ENCODE assay signal across 21 cellular contexts in the genomic region with DNA sequence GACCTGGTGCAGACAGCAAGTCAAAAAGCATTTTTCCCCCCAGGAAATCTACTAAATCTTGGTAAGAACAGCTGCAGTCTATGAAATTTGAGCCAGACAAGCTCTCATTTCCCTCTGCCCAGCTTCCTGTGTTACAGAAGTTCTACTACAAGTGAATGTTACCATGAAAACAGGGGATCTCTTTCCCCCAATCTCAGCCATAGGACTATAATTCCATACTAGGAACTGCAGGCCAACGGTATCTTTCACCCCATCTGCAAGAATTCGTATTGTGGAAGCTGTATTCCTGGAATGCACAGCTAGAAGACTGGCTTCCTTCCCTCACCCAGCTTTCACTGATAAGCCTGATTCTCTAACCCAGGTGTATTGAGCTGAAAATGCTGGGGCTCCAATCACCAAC.
DNase-seq lines count a peak whose midpoint lies in the region; ATAC-seq and TF ChIP-seq lines count a peak whose summit lies in the region.
"Had no signal": no experiment of that assay in that cellular context is flagged by ENCODE, and none has a peak within 500 bp of the region (broad histone marks: within the 10 kb centered on the region; RNA-seq: fewer than 3 reads in every experiment).

No MANE protein-coding gene starts in this region.

- H4K5ac ChIP-seq in mesendoderm (ENCODE audit: low read length), result no peak overlapping the region

- no peak for TF ChIP-seq CTCF in WTC11 (IDR thresholded peaks at IDR 0.05)
- no peak for TF ChIP-seq CTCF in CD4-positive, alpha-beta T cell (IDR thresholded peaks at IDR 0.05)

- no peak overlapping the region for H3K4me2 ChIP-seq in mesendoderm (ENCODE audit: low read length)

- no peak overlapping the region for H2AK5ac ChIP-seq in mesendoderm (ENCODE audit: low read length)

- no peak overlapping the region for H2BK120ac ChIP-seq in mesendoderm (ENCODE audit: low read depth, low read length)

- intact Hi-C loops in CD4-positive, alpha-beta T cell (cut with DNase I, micrococcal nuclease), result no loop called here

- no peak overlapping the region for H2BK15ac ChIP-seq in mesendoderm (replicated peaks; ENCODE audit: low read depth)

- no peaks in the 10 kb centered on the region for H3K27me3 Mint-ChIP-seq in WTC11 (ENCODE audit: low read depth)
- H3K27me3 Mint-ChIP-seq in CD4-positive, alpha-beta T cell, result no peaks in the 10 kb centered on the region
- H3K27me3 Mint-ChIP-seq: activated naive CD8-positive, alpha-beta T cell treated with anti-CD3 and anti-CD28 coated beads, Interleukin-2, amount 50 U/mL, for 24 hours; activated T-cell treated with anti-CD3 and anti-CD28 coated beads, Interleukin-2, amount 50 U/mL, for 24 hours; naive B cell had no signal

- H3K27ac ChIP-seq in mesendoderm (ENCODE audit: low read depth, low read length), result peak overlapping the region; percentile 60
- H3K27ac ChIP-seq in CD4-positive, alpha-beta T cell (ENCODE audit: low read depth, low read length), result no peak overlapping the region
- H3K27ac ChIP-seq: thoracic aorta had no signal

- ATAC-seq in WTC11 (peak; percentile 74), GM21723 (IDR thresholded peaks at IDR 0.05; ENCODE audit: unreplicated experiment) (no peak), HG02642 (IDR thresholded peaks at IDR 0.05; ENCODE audit: poor library complexity, unreplicated experiment) (no peak)
- no peak for ATAC-seq in CD4-positive, alpha-beta T cell (ENCODE audit: poor library complexity)
- ATAC-seq: activated naive CD8-positive, alpha-beta T cell treated with anti-CD3 and anti-CD28 coated beads, Interleukin-2, amount 50 U/mL, for 24 hours; left colon had no signal

- no peaks in the 10 kb centered on the region for H3K79me2 ChIP-seq in mesendoderm (ENCODE audit: control insufficient read depth, insufficient read depth, low read length)

- CTCF ChIA-PET in WTC11 (lab: Charles Lee), result interaction anchor here (0.9 kb wide), 1 partner anchor 40 kb away, joined by 4 read pairs; no protein-coding TSS in a partner anchor
- CTCF ChIA-PET in CD4-positive, alpha-beta T cell (lab: Charles Lee), result no interaction called here

- no peak overlapping the region for H3K23ac ChIP-seq in mesendoderm (ENCODE audit: low read length)

- peaks cover 3% of the 10 kb centered on the region for H3K4me1 ChIP-seq in mesendoderm (ENCODE audit: control insufficient read depth, low read depth, low read length)

- no peak overlapping the region for H3K4me3 Mint-ChIP-seq in WTC11
- no peak overlapping the region for H3K4me3 Mint-ChIP-seq in CD4-positive, alpha-beta T cell
- H3K4me3 Mint-ChIP-seq: activated naive CD8-positive, alpha-beta T cell treated with anti-CD3 and anti-CD28 coated beads, Interleukin-2, amount 50 U/mL, for 24 hours; activated T-cell treated with anti-CD3 and anti-CD28 coated beads, Interleukin-2, amount 50 U/mL, for 24 hours; naive B cell; T-helper 2 cell treated with Interferon-gamma antibody and Interleukin-4, amounts not matched to agents 5 μg/mL and 100 μg/mL, for 36 hours had no signal

- H3K9ac ChIP-seq in mesendoderm (ENCODE audit: low read length), result no peak overlapping the region

- H4K8ac ChIP-seq in mesendoderm (ENCODE audit: low read depth, low read length), result no peak overlapping the region

- no peak overlapping the region for H3K27ac Mint-ChIP-seq in WTC11
- no peak overlapping the region for H3K27ac Mint-ChIP-seq in CD4-positive, alpha-beta T cell
- H3K27ac Mint-ChIP-seq: activated naive CD8-positive, alpha-beta T cell treated with anti-CD3 and anti-CD28 coated beads, Interleukin-2, amount 50 U/mL, for 24 hours; activated T-cell treated with anti-CD3 and anti-CD28 coated beads, Interleukin-2, amount 50 U/mL, for 24 hours; naive B cell; T-helper 2 cell treated with Interferon-gamma antibody and Interleukin-4, amounts not matched to agents 5 μg/mL and 100 μg/mL, for 36 hours had no signal

- H2BK5ac ChIP-seq in mesendoderm (ENCODE audit: low read length), result no peak overlapping the region

- no peak overlapping the region for H3K4ac ChIP-seq in mesendoderm (ENCODE audit: low read depth, low read length)

- peak; percentile 58 for DNase-seq in HCEC 1CT
- DNase-seq in NCI-H2081 treated with DMSO at 0.1 percent for 48 hours (lab: John Stamatoyannopoulos, UW), result peak; percentile 69
- DNase-seq in WTC11 (ENCODE audit: low spot score), result no peak
- DNase-seq in mesendoderm, result peak; percentile 67
- DNase-seq in CD4-positive, alpha-beta T cell, result no peak
- DNase-seq in medulla oblongata (ENCODE audit: extremely low spot score), result no peak
- DNase-seq: activated CD4-positive, alpha-beta T cell treated with anti-CD3 and anti-CD28 coated beads for 4 hours; activated naive CD8-positive, alpha-beta T cell treated with anti-CD3 and anti-CD28 coated beads, Interleukin-2, amount 50 U/mL, for 24 hours; activated T-cell treated with anti-CD3 and anti-CD28 coated beads, Interleukin-2, amount 50 U/mL, for 24 hours; BE2C; DMS153; erythroblast; head of caudate nucleus; left colon; naive B cell; NCI-H345; stimulated activated CD4-positive, alpha-beta T cell treated with anti-CD3 and anti-CD28 coated beads, Interleukin-1b, Interleukin-23, amount 100 ng/mL, for 48 hours had no signal

- no peaks in the 10 kb centered on the region for H3K9me3 ChIP-seq in CD4-positive, alpha-beta T cell (ENCODE audit: control insufficient read depth, low read length)
- H3K9me3 ChIP-seq: BE2C, thoracic aorta had no signal

- no peak overlapping the region for H3K4me3 ChIP-seq in mesendoderm (ENCODE audit: low read length)
- H3K4me3 ChIP-seq: thoracic aorta had no signal

- H3K9me3 Mint-ChIP-seq in WTC11, result no peaks in the 10 kb centered on the region
- H3K9me3 Mint-ChIP-seq in CD4-positive, alpha-beta T cell, result peaks cover 4% of the 10 kb centered on the region
- H3K9me3 Mint-ChIP-seq: T-helper 2 cell treated with Interferon-gamma antibody and Interleukin-4, amounts not matched to agents 5 μg/mL and 100 μg/mL, for 36 hours had no signal

- H3K27me3 ChIP-seq in mesendoderm (ENCODE audit: insufficient read depth, low read length, poor library complexity), result no peaks in the 10 kb centered on the region
- H3K27me3 ChIP-seq in CD4-positive, alpha-beta T cell (ENCODE audit: control insufficient read depth, insufficient read depth, low read length), result no peaks in the 10 kb centered on the region
- H3K27me3 ChIP-seq: BE2C had no signal

- H3K36me3 Mint-ChIP-seq in WTC11, result no peaks in the 10 kb centered on the region
- H3K36me3 Mint-ChIP-seq in CD4-positive, alpha-beta T cell (ENCODE audit: low read depth), result no peaks in the 10 kb centered on the region
- H3K36me3 Mint-ChIP-seq: naive B cell had no signal

- no peak overlapping the region for H3K56ac ChIP-seq in mesendoderm (ENCODE audit: low read length)

- H3K18ac ChIP-seq in mesendoderm (ENCODE audit: low read length), result peak overlapping the region; percentile 18

- WGBS in mesendoderm (ENCODE audit: extremely low coverage, insufficient coverage, low lambda C conversion rate), result no CpG with 5 or more reads among the region's 2 CpGs

- no peaks in the 10 kb centered on the region for H3K36me3 ChIP-seq in mesendoderm (ENCODE audit: control insufficient read depth, insufficient read depth, low read length)
- H3K36me3 ChIP-seq: BE2C, thoracic aorta had no signal

- no peaks in the 10 kb centered on the region for H3K79me1 ChIP-seq in mesendoderm (ENCODE audit: low read length)

- POLR2A ChIA-PET in WTC11 (lab: Charles Lee), result no interaction called here
- POLR2A ChIA-PET in CD4-positive, alpha-beta T cell (lab: Charles Lee), result no interaction called here

- peaks cover 17% of the 10 kb centered on the region for H3K4me1 Mint-ChIP-seq in WTC11
- H3K4me1 Mint-ChIP-seq in CD4-positive, alpha-beta T cell (ENCODE audit: low read depth), result no peaks in the 10 kb centered on the region
- H3K4me1 Mint-ChIP-seq: activated naive CD8-positive, alpha-beta T cell treated with anti-CD3 and anti-CD28 coated beads, Interleukin-2, amount 50 U/mL, for 24 hours; naive B cell had no signal

TF ChIP-seq in WTC11, 78 proteins besides CTCF, POLR2A, EP300 and RAD21:
- no peak for TF ChIP-seq ZMAT4 (CRISPR knock-in tag; IDR thresholded peaks at IDR 0.05)
- no peak for TF ChIP-seq ZNF396 (CRISPR knock-in tag; IDR thresholded peaks at IDR 0.05; ENCODE audit: borderline replicate concordance)
- no peak for TF ChIP-seq ESRRA (CRISPR knock-in tag; IDR thresholded peaks at IDR 0.05; ENCODE audit: borderline replicate concordance)
- no peak for TF ChIP-seq ETV6 (CRISPR knock-in tag; IDR thresholded peaks at IDR 0.05)
- no peak for TF ChIP-seq USF1 (CRISPR knock-in tag; IDR thresholded peaks at IDR 0.05)
- TF ChIP-seq PRRX2 (CRISPR knock-in tag; IDR thresholded peaks at IDR 0.05), result no peak
- TF ChIP-seq ZNF138 (CRISPR knock-in tag; conservative IDR thresholded peaks at IDR 0.05), result no peak
- TF ChIP-seq NR1H2 (CRISPR knock-in tag; IDR thresholded peaks at IDR 0.05), result no peak

Comparison
In these comparisons a context has a peak if more than half of its experiments do, and no peak if none do; other contexts are left out.
1. DNase-seq: peak in HCEC 1CT (single experiment), NCI-H2081 treated with DMSO at 0.1 percent for 48 hours (single experiment) and mesendoderm (single experiment); none in WTC11 (single experiment), CD4-positive, alpha-beta T cell (0 of 10) and medulla oblongata (single experiment).